10 cellular contexts compared by ENCODE assay signal in the genomic region with DNA sequence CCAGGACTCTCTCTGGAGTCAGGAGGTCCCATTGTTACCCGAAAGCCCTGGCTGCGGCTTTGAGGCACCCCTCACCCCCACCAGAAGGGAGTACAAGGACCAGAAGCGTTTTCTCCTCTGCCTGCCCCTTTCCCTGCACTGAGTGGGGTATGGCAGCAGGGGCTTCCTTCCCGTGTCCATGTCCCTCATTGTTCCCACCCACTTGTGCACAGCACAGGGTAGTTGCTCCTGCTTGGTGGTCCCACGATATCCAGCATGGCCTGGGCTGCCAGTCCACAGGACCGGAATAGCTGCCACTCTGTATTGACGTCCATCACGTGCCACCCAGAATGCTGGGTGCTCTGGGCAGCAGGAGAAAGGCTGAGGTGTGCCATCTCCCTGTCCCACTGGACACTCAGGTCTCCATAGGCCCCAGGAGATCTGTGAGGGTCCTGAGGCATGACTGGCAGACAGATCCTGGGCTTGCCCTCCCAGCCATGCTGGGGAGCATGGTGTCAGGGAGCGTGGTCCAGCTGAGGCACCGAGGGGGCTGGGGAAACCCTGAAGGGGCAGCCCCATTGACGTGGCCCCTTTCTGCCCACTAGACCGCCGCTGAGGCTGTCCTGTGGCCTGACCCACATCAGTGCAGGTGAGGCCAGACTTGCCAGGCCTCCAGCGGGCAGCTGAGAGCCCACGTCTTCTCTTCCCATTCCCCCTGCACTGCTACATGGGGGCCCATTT.
"Had no signal": no experiment of that assay in that cellular context is flagged by ENCODE, and none has a peak within 500 bp of the region (broad histone marks: within the 10 kb centered on the region; RNA-seq: fewer than 3 reads in every experiment).

No MANE protein-coding gene starts in this region.

- H3K4me3 Mint-ChIP-seq: activated CD4-positive, alpha-beta memory T cell treated with anti-CD3 and anti-CD28 coated beads for 36 hours; central memory CD8-positive, alpha-beta T cell; dendritic cell treated with granulocyte-macrophage colony-stimulating factor and Interleukin-4, amounts not matched to agents 40 ng/mL and 50 ng/mL, for 4 days; memory B cell; nephron progenitor cell had no signal

- H3K4me1 ChIP-seq: vagina had no signal

- H3K27ac ChIP-seq: adrenal gland, tibial artery, vagina had no signal

- H3K9me3 Mint-ChIP-seq: dendritic cell treated with granulocyte-macrophage colony-stimulating factor and Interleukin-4, amounts not matched to agents 40 ng/mL and 50 ng/mL, for 4 days; nephron progenitor cell had no signal

- H3K27me3 ChIP-seq: adrenal gland, tibial artery, vagina had no signal

- DNase-seq: activated CD4-positive, alpha-beta memory T cell treated with anti-CD3 and anti-CD28 coated beads for 36 hours; activated naive CD4-positive, alpha-beta T cell treated with anti-CD3 and anti-CD28 coated beads, Interleukin-2, amount 50 U/mL, for 16 hours; erythroblast; nephron progenitor cell; tibial artery had no signal

- H3K27ac Mint-ChIP-seq: activated CD4-positive, alpha-beta memory T cell treated with anti-CD3 and anti-CD28 coated beads for 36 hours; memory B cell had no signal

- H3K4me3 ChIP-seq: adrenal gland, tibial artery, vagina had no signal

- H3K9me3 ChIP-seq: adrenal gland, tibial artery, vagina had no signal

- H3K27me3 Mint-ChIP-seq: activated CD4-positive, alpha-beta memory T cell treated with anti-CD3 and anti-CD28 coated beads for 36 hours; central memory CD8-positive, alpha-beta T cell; dendritic cell treated with granulocyte-macrophage colony-stimulating factor and Interleukin-4, amounts not matched to agents 40 ng/mL and 50 ng/mL, for 4 days; memory B cell had no signal
